Comparison of ENCODE assay signal across 10 cellular contexts in the genomic region with DNA sequence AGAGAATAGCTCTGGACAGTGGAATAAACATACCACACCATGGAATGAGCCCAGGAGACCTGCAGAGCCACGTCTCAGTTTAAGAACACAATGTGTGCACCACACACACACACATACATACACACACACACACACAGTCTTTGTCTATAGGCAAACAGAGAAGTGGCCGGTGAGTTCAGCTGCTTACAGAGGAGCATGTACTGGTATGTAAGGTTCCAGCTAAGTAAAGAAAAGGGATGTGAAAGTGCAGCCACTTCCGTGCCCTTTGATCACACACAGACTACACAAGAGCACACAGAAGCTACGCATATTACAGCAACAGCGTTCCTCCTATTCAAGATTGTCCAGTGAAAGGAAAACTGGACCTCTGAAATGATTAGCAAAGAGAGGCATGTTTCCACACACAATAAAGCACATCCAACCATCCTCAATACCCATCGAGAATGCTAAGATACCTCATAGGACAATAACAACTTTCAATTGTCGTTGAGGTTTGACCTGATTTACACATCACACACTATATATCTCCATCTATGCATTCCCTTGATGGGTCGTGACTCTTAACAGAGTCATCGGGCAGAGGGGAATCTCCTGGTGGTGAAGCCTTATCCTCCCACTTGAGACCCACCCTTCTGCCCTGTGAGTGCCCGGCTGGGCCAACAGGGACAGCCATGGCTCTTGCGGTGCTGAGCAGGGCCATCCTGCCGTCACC. TPM values are rescaled to one million over a fixed set of nuclear protein-coding genes. Genes with fewer than 3 reads are reported as not detected.
DNase-seq lines count a peak whose midpoint lies in the region; ATAC-seq, FAIRE-seq and TF ChIP-seq lines count a peak whose summit lies in the region.
"Had no signal": no experiment of that assay in that cellular context is flagged by ENCODE, and none has a peak within 500 bp of the region (broad histone marks: within the 10 kb centered on the region; RNA-seq: fewer than 3 reads in every experiment).

No MANE protein-coding gene starts in this region.

- POLR2A ChIA-PET in activated CD8-positive, alpha-beta T cell treated with anti-CD3 and anti-CD28 coated beads for 36 hours (lab: Charles Lee): no interaction called here

- peaks cover 24% of the 10 kb centered on the region for H3K36me3 Mint-ChIP-seq in activated CD8-positive, alpha-beta T cell treated with anti-CD3 and anti-CD28 coated beads for 36 hours (ENCODE audit: low read depth)

- no peak overlapping the region for H3K4me3 ChIP-seq in right cardiac atrium (ENCODE audit: low read length)

- no peak overlapping the region for H3K4me3 Mint-ChIP-seq in activated CD8-positive, alpha-beta T cell treated with anti-CD3 and anti-CD28 coated beads for 36 hours

- H3K9me3 ChIP-seq in right cardiac atrium (ENCODE audit: control insufficient read depth, low read length): no peaks in the 10 kb centered on the region

- 85% methylated on average over 12 of the region's 12 CpGs for WGBS in right cardiac atrium

- H3K27ac ChIP-seq in right cardiac atrium (ENCODE audit: low read length): no peak overlapping the region

- FAIRE-seq in GM12891 (lab: Jason Lieb, UNC): peak; percentile 94
- no peak for FAIRE-seq in HTR-8/SVneo (lab: Jason Lieb, UNC)

- H3K27me3 Mint-ChIP-seq in activated CD8-positive, alpha-beta T cell treated with anti-CD3 and anti-CD28 coated beads for 36 hours: no peaks in the 10 kb centered on the region

- DNase-seq in GM12891 (ENCODE audit: insufficient read length, low spot score) (peak; percentile 40), right cardiac atrium (peak in 1 of 3 donors; percentile 33), NCI-H748 (lab: John Stamatoyannopoulos, UW; ENCODE audit: unreplicated experiment) (no peak), AG08395 (ENCODE audit: low spot score) (no peak), HTR-8/SVneo (ENCODE audit: insufficient read length, low spot score) (no peak)
- DNase-seq in activated CD8-positive, alpha-beta T cell treated with anti-CD3 and anti-CD28 coated beads for 36 hours: no peak
- DNase-seq: DMS79, NCI-H1436 treated with DMSO at 0.1 percent for 48 hours had no signal

- peaks cover 1% of the 10 kb centered on the region for H3K4me1 ChIP-seq in right cardiac atrium (ENCODE audit: control insufficient read depth, insufficient read depth, low read length)

- no peaks in the 10 kb centered on the region for H3K4me1 Mint-ChIP-seq in activated CD8-positive, alpha-beta T cell treated with anti-CD3 and anti-CD28 coated beads for 36 hours (ENCODE audit: low read depth)

- no peaks in the 10 kb centered on the region for H3K9me3 Mint-ChIP-seq in activated CD8-positive, alpha-beta T cell treated with anti-CD3 and anti-CD28 coated beads for 36 hours

- no peaks in the 10 kb centered on the region for H3K27me3 ChIP-seq in right cardiac atrium (ENCODE audit: control insufficient read depth, insufficient read depth)

- no peak overlapping the region for H3K27ac Mint-ChIP-seq in activated CD8-positive, alpha-beta T cell treated with anti-CD3 and anti-CD28 coated beads for 36 hours

- intact Hi-C loops in right cardiac atrium (cut with DNase I): no loop called here
- intact Hi-C loops in activated CD8-positive, alpha-beta T cell treated with anti-CD3 and anti-CD28 coated beads for 36 hours (cut with micrococcal nuclease): no loop called here

- TF ChIP-seq POLR2A in GM12891 (IDR thresholded peaks at IDR 0.05; ENCODE audit: low read depth, low read length): no peak

- CTCF ChIA-PET in activated CD8-positive, alpha-beta T cell treated with anti-CD3 and anti-CD28 coated beads for 36 hours (lab: Charles Lee): no interaction called here

- TF ChIP-seq CTCF in activated CD8-positive, alpha-beta T cell treated with anti-CD3 and anti-CD28 coated beads for 36 hours (IDR thresholded peaks at IDR 0.05): no peak

- ATAC-seq in GM21515 (IDR thresholded peaks at IDR 0.05; ENCODE audit: unreplicated experiment) (peak; percentile 100), HG03469 (IDR thresholded peaks at IDR 0.05; ENCODE audit: unreplicated experiment) (peak; percentile 100), right cardiac atrium (peak; percentile 49 to 79)
- ATAC-seq in activated CD8-positive, alpha-beta T cell treated with anti-CD3 and anti-CD28 coated beads for 36 hours: no peak

TF ChIP-seq in GM12891, 5 proteins besides CTCF, POLR2A, EP300 and RAD21:
- TF ChIP-seq POLR2AphosphoS5 (IDR thresholded peaks at IDR 0.05; ENCODE audit: low read depth, low read length) (no peak), POU2F2 (IDR thresholded peaks at IDR 0.05; ENCODE audit: low read depth, low read length) (peak; percentile 69), TAF1 (IDR thresholded peaks at IDR 0.05; ENCODE audit: low read depth, low read length) (no peak), SPI1 (IDR thresholded peaks at IDR 0.05; ENCODE audit: low read depth, low read length) (peak; percentile 100)

RNA-seq across cellular contexts. Expression of gene SLC35B4, which starts 23.5 kb away (rescaled TPM):
- 5.1 TPM for polyA plus RNA-seq in GM12891 (2012; ENCODE audit: low read depth, missing spikeins)
- 1 to 10 TPM; 5.2 to 9.2 (median 7.5) TPM for total RNA-seq in right cardiac atrium
- polyA plus RNA-seq in right cardiac atrium: 2.4 TPM
- total RNA-seq in activated CD8-positive, alpha-beta T cell treated with anti-CD3 and anti-CD28 coated beads for 36 hours: 10 to 100 TPM; 11.7 to 13.7 TPM
